In the genomic region with DNA sequence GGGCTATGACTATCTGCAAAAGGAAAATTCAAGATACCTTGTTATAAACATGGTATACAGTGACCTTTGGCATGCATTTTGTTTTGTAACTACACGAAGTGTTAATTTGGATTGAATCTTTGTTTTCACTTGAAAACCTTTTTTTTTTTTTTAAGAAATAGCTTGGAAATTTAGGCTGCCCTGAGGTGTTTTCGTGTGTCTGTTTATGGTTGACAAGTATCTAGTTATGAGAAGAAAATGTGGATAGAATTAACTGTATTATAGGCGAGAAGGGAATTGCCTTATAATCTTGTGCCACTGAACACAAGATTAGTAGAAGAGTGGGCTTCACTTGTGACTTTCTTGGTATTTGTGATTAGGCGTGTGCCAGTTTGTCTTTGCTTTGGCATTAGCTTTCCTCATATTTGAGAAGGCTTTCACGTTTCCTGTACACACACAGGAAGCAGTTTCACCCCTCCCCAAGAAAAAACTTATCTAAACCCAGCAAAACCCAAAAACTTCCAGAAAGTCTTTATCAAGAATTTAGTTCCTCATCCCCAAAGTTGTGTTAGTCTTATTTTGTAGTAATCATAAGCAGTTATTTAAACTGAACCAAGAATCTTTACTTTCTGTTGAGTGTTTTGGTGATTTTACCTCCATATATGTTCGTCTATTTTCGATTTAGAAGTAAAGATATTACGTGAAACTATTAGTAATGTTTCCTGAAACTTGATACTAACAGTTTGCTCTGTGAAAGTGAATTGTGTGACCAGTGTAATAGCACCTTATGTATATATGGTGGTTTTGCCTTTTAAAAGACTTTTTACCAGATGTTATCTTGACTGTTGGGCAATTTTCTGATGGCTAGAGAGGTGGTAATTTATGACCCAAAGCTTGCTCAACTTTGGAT, we compare ENCODE assay signal across 8 cellular contexts. TPM values are rescaled to one million over a fixed set of nuclear protein-coding genes. Genes with fewer than 3 reads are reported as not detected.
DNase-seq lines count a peak whose midpoint lies in the region; ATAC-seq and TF ChIP-seq lines count a peak whose summit lies in the region.

No MANE protein-coding gene starts in this region.

- H3K4me3 ChIP-seq in left ventricle myocardium inferior, result peak overlapping the region; percentile 79
- H3K4me3 ChIP-seq in choroid plexus epithelial cell (ENCODE audit: low read depth, low read length), result peak overlapping the region; percentile 47
- peak overlapping the region; percentile 31 for H3K4me3 ChIP-seq in osteoblast (ENCODE audit: insufficient read depth, low read length)

- H3K27me3 ChIP-seq in left ventricle myocardium inferior (ENCODE audit: low read depth), result no peaks in the 10 kb centered on the region
- no peaks in the 10 kb centered on the region for H3K27me3 ChIP-seq in osteoblast (ENCODE audit: insufficient read depth, low read length)

- peaks cover 85% of the 10 kb centered on the region for H3K4me1 ChIP-seq in left ventricle myocardium inferior
- H3K4me1 ChIP-seq in osteoblast (ENCODE audit: insufficient read depth, low read length), result peaks cover 54% of the 10 kb centered on the region

- no peak overlapping the region for H2AFZ ChIP-seq in osteoblast (ENCODE audit: low read length)

- intact Hi-C loops in left ventricle myocardium inferior (cut with micrococcal nuclease) (no loop called here), left cardiac atrium (cut with DNase I) (no loop called here)

- TF ChIP-seq CTCF in left ventricle myocardium inferior (IDR thresholded peaks at IDR 0.05; ENCODE audit: borderline replicate concordance) (no peak), choroid plexus epithelial cell (conservative IDR thresholded peaks at IDR 0.05; ENCODE audit: low read depth, low read length) (no peak), osteoblast (IDR thresholded peaks at IDR 0.05; ENCODE audit: extremely low read depth, low read depth, low read length) (no peak)

- ATAC-seq in left cardiac atrium, result no peak

- H3K79me2 ChIP-seq in osteoblast (ENCODE audit: insufficient read depth, low read length), result peaks cover 80% of the 10 kb centered on the region

- DNase-seq in left ventricle myocardium inferior, result no peak
- no peak for DNase-seq in left cardiac atrium
- DNase-seq in NAMALWA (ENCODE audit: low spot score), result peak; percentile 35
- DNase-seq in choroid plexus epithelial cell (ENCODE audit: low read depth), result peak; percentile 78
- no peak for DNase-seq in osteoblast (ENCODE audit: insufficient read length, low spot score, missing footprints)
- no peak for DNase-seq in NCI-H146 treated with DMSO at 0.1 percent for 48 hours (lab: John Stamatoyannopoulos, UW; ENCODE audit: unreplicated experiment)
- DNase-seq in NCI-H2227 treated with DMSO at 0.1 percent for 48 hours (lab: John Stamatoyannopoulos, UW), result no peak
- no peak for DNase-seq in occipital lobe (lab: John Stamatoyannopoulos, UW)

- H3K27ac ChIP-seq in left ventricle myocardium inferior (replicated peaks) (peak overlapping the region; percentile 100), osteoblast (ENCODE audit: low read depth, low read length) (peak overlapping the region; percentile 80)

- H3K4me2 ChIP-seq in osteoblast (ENCODE audit: insufficient read depth, low read length), result peak overlapping the region; percentile 85

- H3K36me3 ChIP-seq in left ventricle myocardium inferior, result no peaks in the 10 kb centered on the region
- H3K36me3 ChIP-seq in osteoblast (ENCODE audit: insufficient read depth, low read length), result no peaks in the 10 kb centered on the region

- H4K20me1 ChIP-seq in osteoblast (ENCODE audit: insufficient read depth, low read length), result peaks cover 51% of the 10 kb centered on the region

- H3K9me3 ChIP-seq in left ventricle myocardium inferior (replicated peaks) (no peaks in the 10 kb centered on the region), osteoblast (ENCODE audit: low read depth, low read length) (no peaks in the 10 kb centered on the region)

RNA-seq across cellular contexts. Expression of a gene that starts 3.8 kb away (rescaled TPM):
- total RNA-seq in left ventricle myocardium inferior, result 64.6 TPM
- 10 to 100 TPM; 53.0 to 68.3 TPM for total RNA-seq in left cardiac atrium
- total RNA-seq in osteoblast, result 93.1 and 99.2 TPM in 2 replicates
- total RNA-seq in occipital lobe, result 174 TPM

Comparison
In these comparisons a context has a peak if more than half of its experiments do, and no peak if none do; other contexts are left out.
1. DNase-seq: peak in NAMALWA (single experiment) and choroid plexus epithelial cell (single experiment); none in left ventricle myocardium inferior (single experiment), left cardiac atrium (single experiment), osteoblast (single experiment), NCI-H146 treated with DMSO at 0.1 percent for 48 hours (single experiment), NCI-H2227 treated with DMSO at 0.1 percent for 48 hours (single experiment) and occipital lobe (single experiment).
2. Peak in every context shown above with its lines, with median percentiles within 50 percentile points of each other: H3K4me3 ChIP-seq.